ENCODE assay signal across 22 cellular contexts in the genomic region with DNA sequence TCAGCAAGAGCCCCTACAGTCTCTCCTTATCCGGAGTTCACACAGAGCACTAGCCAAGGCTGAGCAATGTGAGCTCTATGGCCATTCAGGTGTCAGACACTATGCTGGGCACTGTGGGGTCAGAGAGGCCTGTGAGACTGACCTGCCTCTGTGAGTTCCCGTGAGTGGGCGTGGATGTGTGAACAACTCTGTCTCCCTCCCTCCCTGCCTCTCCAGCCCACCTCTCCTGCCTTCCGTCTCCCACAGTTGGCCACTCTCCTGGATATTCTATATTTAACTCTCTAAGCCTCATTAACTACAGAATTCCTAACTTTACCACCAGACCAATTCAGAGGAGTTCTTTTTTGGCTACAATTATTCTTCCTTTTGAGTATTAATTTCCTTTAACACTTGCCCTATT.
"Had no signal": no experiment of that assay in that cellular context is flagged by ENCODE, and none has a peak within 500 bp of the region (broad histone marks: within the 10 kb centered on the region; RNA-seq: fewer than 3 reads in every experiment).

No MANE protein-coding gene starts in this region.

- H3K4me1 ChIP-seq: pancreas, transverse colon, uterus had no signal

- H3K4me1 Mint-ChIP-seq: activated B cell treated with CpG ODN at 0.5 μM for 24 hours; central memory CD8-positive, alpha-beta T cell; naive B cell; stimulated activated memory B cell treated with anti-CD40 and anti-IgM and Interleukin-4, amounts not matched to agents 10 μg/mL and 1 μg/mL and 100 μg/mL, for 72 hours; T-cell had no signal

- DNase-seq: activated B cell treated with CpG ODN at 0.5 μM for 24 hours; activated CD4-positive, alpha-beta memory T cell treated with anti-CD3 and anti-CD28 coated beads for 36 hours; activated CD4-positive, alpha-beta T cell treated with anti-CD3 and anti-CD28 coated beads for 4 hours; activated gamma-delta T cell treated with Interleukin-2 at 50 U/mL for 16 hours; activated T-cell treated with anti-CD3 and anti-CD28 coated beads for 4 hours; erythroblast; naive B cell; pancreas; sigmoid colon; stimulated activated CD4-positive, alpha-beta T cell treated with anti-CD3 and anti-CD28 coated beads, Interleukin-4, amount 100 ng/mL, for 24 hours; T-cell; transverse colon; uterus had no signal

- H3K27ac Mint-ChIP-seq: activated B cell treated with CpG ODN at 0.5 μM for 24 hours; activated CD4-positive, alpha-beta memory T cell treated with anti-CD3 and anti-CD28 coated beads for 36 hours; activated naive CD8-positive, alpha-beta T cell; activated T-helper 1 cell treated with anti-CD3 and anti-CD28 coated beads, Interleukin-12 subunit alpha, Interleukin-12 subunit beta, Interleukin-2, Interleukin-4 antibody, amounts not matched to agents 30 ng/mL and 10 ng/mL and 1 ng/mL, durations not matched to agents 14 hours and 24 hours and 36 hours; stimulated activated memory B cell treated with anti-CD40 and anti-IgM and Interleukin-4, amounts not matched to agents 10 μg/mL and 1 μg/mL and 100 μg/mL, for 72 hours; T-cell had no signal

- H3K27me3 Mint-ChIP-seq: activated B cell treated with CpG ODN at 0.5 μM for 24 hours; stimulated activated memory B cell treated with anti-CD40 and anti-IgM and Interleukin-4, amounts not matched to agents 10 μg/mL and 1 μg/mL and 100 μg/mL, for 72 hours had no signal

- H3K36me3 Mint-ChIP-seq: activated CD4-positive, alpha-beta memory T cell treated with anti-CD3 and anti-CD28 coated beads for 36 hours; activated naive CD8-positive, alpha-beta T cell; naive B cell; stimulated activated memory B cell treated with anti-CD40 and anti-IgM and Interleukin-4, amounts not matched to agents 10 μg/mL and 1 μg/mL and 100 μg/mL, for 72 hours; T-cell had no signal

- H3K27ac ChIP-seq: coronary artery, neutrophil, pancreas, transverse colon had no signal

- H3K9me3 Mint-ChIP-seq: activated B cell treated with CpG ODN at 0.5 μM for 24 hours; activated CD4-positive, alpha-beta memory T cell treated with anti-CD3 and anti-CD28 coated beads for 36 hours; activated T-helper 1 cell treated with anti-CD3 and anti-CD28 coated beads, Interleukin-12 subunit alpha, Interleukin-12 subunit beta, Interleukin-2, Interleukin-4 antibody, amounts not matched to agents 30 ng/mL and 10 ng/mL and 1 ng/mL, durations not matched to agents 14 hours and 24 hours and 36 hours; central memory CD8-positive, alpha-beta T cell had no signal

- ATAC-seq: gastroesophageal sphincter; pancreas; SK-N-SH treated with all-trans-retinoic acid at 6 μM for 48 hours; stimulated activated memory B cell treated with anti-CD40 and anti-IgM and Interleukin-4, amounts not matched to agents 10 μg/mL and 1 μg/mL and 100 μg/mL, for 72 hours; T-cell had no signal

- H3K4me3 ChIP-seq: coronary artery, gastroesophageal sphincter, lung, pancreas, sigmoid colon, transverse colon, uterus had no signal

- H3K36me3 ChIP-seq: gastroesophageal sphincter, neutrophil, pancreas, sigmoid colon, transverse colon, uterus had no signal

- H3K9me3 ChIP-seq: gastroesophageal sphincter, neutrophil, pancreas, sigmoid colon, transverse colon, uterus had no signal

- H3K4me3 Mint-ChIP-seq: activated B cell treated with CpG ODN at 0.5 μM for 24 hours; activated CD4-positive, alpha-beta memory T cell treated with anti-CD3 and anti-CD28 coated beads for 36 hours; activated naive CD8-positive, alpha-beta T cell; activated T-helper 1 cell treated with anti-CD3 and anti-CD28 coated beads, Interleukin-12 subunit alpha, Interleukin-12 subunit beta, Interleukin-2, Interleukin-4 antibody, amounts not matched to agents 30 ng/mL and 10 ng/mL and 1 ng/mL, durations not matched to agents 14 hours and 24 hours and 36 hours; central memory CD8-positive, alpha-beta T cell; naive B cell; stimulated activated memory B cell treated with anti-CD40 and anti-IgM and Interleukin-4, amounts not matched to agents 10 μg/mL and 1 μg/mL and 100 μg/mL, for 72 hours; T-cell had no signal
